In the genomic region with DNA sequence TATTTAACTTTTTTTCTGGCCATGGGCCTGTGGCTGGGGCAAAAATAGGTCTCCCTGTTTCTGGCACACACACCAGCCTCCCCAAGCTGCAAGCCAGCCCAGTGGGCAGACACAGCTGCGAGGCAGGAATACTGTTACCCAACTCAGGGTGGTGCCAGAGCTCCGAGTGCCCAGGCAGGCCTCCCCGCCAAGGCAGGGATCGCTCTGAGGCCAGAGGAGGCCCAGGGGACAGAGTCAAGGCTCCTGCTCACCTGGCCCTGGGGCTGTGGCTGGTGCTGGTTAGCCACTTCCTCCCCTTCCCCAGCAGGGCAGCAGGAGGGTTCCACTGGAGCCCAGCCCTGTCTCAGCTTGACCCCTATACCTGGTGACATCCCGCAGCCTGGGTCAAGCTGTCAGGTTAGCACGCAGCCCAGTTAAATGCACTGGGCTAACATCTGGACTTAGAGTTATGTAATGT, we compare ENCODE assay signal across 9 cellular contexts.
DNase-seq lines count a peak whose midpoint lies in the region; ATAC-seq and TF ChIP-seq lines count a peak whose summit lies in the region.
"Had no signal": no experiment of that assay in that cellular context is flagged by ENCODE, and none has a peak within 500 bp of the region (broad histone marks: within the 10 kb centered on the region; RNA-seq: fewer than 3 reads in every experiment).

No MANE protein-coding gene starts in this region.

- CTCF ChIA-PET in activated CD4-positive, alpha-beta T cell treated with anti-CD3 and anti-CD28 coated beads for 36 hours (lab: Charles Lee): interaction anchor here (0.6 to 1.1 kb wide), 4 partner anchors 26 to 1920 kb away, joined by 3 to 6 read pairs (median 4); no protein-coding TSS in a partner anchor

- no peaks in the 10 kb centered on the region for H3K79me2 ChIP-seq in OCI-LY3 (ENCODE audit: low read length)

- H3K4me3 Mint-ChIP-seq in activated CD4-positive, alpha-beta T cell treated with anti-CD3 and anti-CD28 coated beads for 36 hours: no peak overlapping the region
- H3K4me3 Mint-ChIP-seq in type B pancreatic cell: no peak overlapping the region
- H3K4me3 Mint-ChIP-seq: activated B cell treated with CpG ODN at 0.5 μM for 24 hours had no signal

- no peaks in the 10 kb centered on the region for H3K9me3 Mint-ChIP-seq in activated CD4-positive, alpha-beta T cell treated with anti-CD3 and anti-CD28 coated beads for 36 hours (ENCODE audit: low read depth)
- no peaks in the 10 kb centered on the region for H3K9me3 Mint-ChIP-seq in type B pancreatic cell
- H3K9me3 Mint-ChIP-seq: activated B cell treated with CpG ODN at 0.5 μM for 24 hours had no signal

- H3K4me2 ChIP-seq in OCI-LY3 (ENCODE audit: low read length): peak overlapping the region; percentile 98

- POLR2A ChIA-PET in activated CD4-positive, alpha-beta T cell treated with anti-CD3 and anti-CD28 coated beads for 36 hours (lab: Charles Lee): interaction anchor here (1.1 to 1.3 kb wide), 2 partner anchors 10 to 100 kb away, joined by 3 to 5 read pairs; no protein-coding TSS in a partner anchor

- intact Hi-C loops in activated CD4-positive, alpha-beta T cell treated with anti-CD3 and anti-CD28 coated beads for 36 hours (cut with DNase I, micrococcal nuclease): no loop called here
- intact Hi-C loops in sigmoid colon (cut with DNase I): no loop called here

- no peaks in the 10 kb centered on the region for H4K20me1 ChIP-seq in OCI-LY3 (ENCODE audit: insufficient read depth, low read length)

- H3K4me3 ChIP-seq in OCI-LY3 (ENCODE audit: low read length): peak overlapping the region; percentile 71
- no peak overlapping the region for H3K4me3 ChIP-seq in gastroesophageal sphincter
- H3K4me3 ChIP-seq in sigmoid colon: no peak overlapping the region

- DNase-seq in activated CD4-positive, alpha-beta T cell treated with anti-CD3 and anti-CD28 coated beads for 36 hours: peak; percentile 39
- no peak for DNase-seq in activated CD4-positive, alpha-beta T cell treated with anti-CD3 and anti-CD28 coated beads for 4 hours
- DNase-seq in glomerular visceral epithelial cell (ENCODE audit: extremely low spot score) (peak; percentile 77), type B pancreatic cell (ENCODE audit: extremely low spot score, unreplicated experiment) (no peak), sigmoid colon (no peak)
- DNase-seq: activated B cell treated with CpG ODN at 0.5 μM for 24 hours had no signal

- H3K36me3 ChIP-seq in OCI-LY3 (replicated peaks; ENCODE audit: low read depth, low read length) (no peaks in the 10 kb centered on the region), gastroesophageal sphincter (no peaks in the 10 kb centered on the region), sigmoid colon (no peaks in the 10 kb centered on the region)

- peaks cover 35% of the 10 kb centered on the region for H3K4me1 Mint-ChIP-seq in activated CD4-positive, alpha-beta T cell treated with anti-CD3 and anti-CD28 coated beads for 36 hours
- peaks cover 8% of the 10 kb centered on the region for H3K4me1 Mint-ChIP-seq in type B pancreatic cell (ENCODE audit: unreplicated experiment)

- ATAC-seq in activated CD4-positive, alpha-beta T cell treated with anti-CD3 and anti-CD28 coated beads for 36 hours: peak; percentile 43
- peak; percentile 65 for ATAC-seq in HG02678 (IDR thresholded peaks at IDR 0.05; ENCODE audit: unreplicated experiment)
- no peak for ATAC-seq in gastroesophageal sphincter

- no CpG with 5 or more reads among the region's 6 CpGs for WGBS in gastroesophageal sphincter (ENCODE audit: low coverage in 1 of 2), 2 donors
- 57 to 86% methylated on average over 6 of the region's 6 CpGs for WGBS in sigmoid colon, 2 donors

- peak overlapping the region; percentile 68 for H3K27ac Mint-ChIP-seq in activated CD4-positive, alpha-beta T cell treated with anti-CD3 and anti-CD28 coated beads for 36 hours
- peak overlapping the region; percentile 23 for H3K27ac Mint-ChIP-seq in type B pancreatic cell
- H3K27ac Mint-ChIP-seq: activated B cell treated with CpG ODN at 0.5 μM for 24 hours had no signal

- TF ChIP-seq CTCF in OCI-LY3 (IDR thresholded peaks at IDR 0.05; ENCODE audit: low read depth, low read length) (peak; percentile 39), type B pancreatic cell (conservative IDR thresholded peaks at IDR 0.05) (no peak), gastroesophageal sphincter (IDR thresholded peaks at IDR 0.05) (peak in 1 of 4 experiments; percentile 13), sigmoid colon (IDR thresholded peaks at IDR 0.05) (no peak)

- H3K27ac ChIP-seq in OCI-LY3 (ENCODE audit: low read length) (peak overlapping the region; percentile 81), gastroesophageal sphincter (no peak overlapping the region), sigmoid colon (no peak overlapping the region)

- H3K9ac ChIP-seq in OCI-LY3 (ENCODE audit: low read length): peak overlapping the region; percentile 58

- H3K4me1 ChIP-seq in OCI-LY3 (ENCODE audit: low read length): peaks cover 69% of the 10 kb centered on the region
- H3K4me1 ChIP-seq in gastroesophageal sphincter: peaks cover 0 to 6% (median 0%) of the 10 kb centered on the region in 3 donors
- H3K4me1 ChIP-seq in sigmoid colon: peaks cover 0 to 5% (median 0%) of the 10 kb centered on the region in 4 donors

- TF ChIP-seq POLR2A in gastroesophageal sphincter (IDR thresholded peaks at IDR 0.05): no peak
- TF ChIP-seq POLR2A in sigmoid colon (IDR thresholded peaks at IDR 0.05): no peak

- H3K27me3 ChIP-seq in OCI-LY3 (ENCODE audit: low read depth, low read length) (no peaks in the 10 kb centered on the region), gastroesophageal sphincter (no peaks in the 10 kb centered on the region), sigmoid colon (no peaks in the 10 kb centered on the region)

- H3K9me3 ChIP-seq in OCI-LY3 (ENCODE audit: insufficient read depth, low read length) (no peaks in the 10 kb centered on the region), gastroesophageal sphincter (no peaks in the 10 kb centered on the region), sigmoid colon (no peaks in the 10 kb centered on the region)

- H3K27me3 Mint-ChIP-seq in activated CD4-positive, alpha-beta T cell treated with anti-CD3 and anti-CD28 coated beads for 36 hours: no peaks in the 10 kb centered on the region
- H3K27me3 Mint-ChIP-seq in type B pancreatic cell: no peaks in the 10 kb centered on the region

- H2AFZ ChIP-seq in OCI-LY3 (ENCODE audit: low read depth, low read length): peak overlapping the region; percentile 85

- TF ChIP-seq EP300 in gastroesophageal sphincter (IDR thresholded peaks at IDR 0.05): no peak
- no peak for TF ChIP-seq EP300 in sigmoid colon (IDR thresholded peaks at IDR 0.05)

- H3K36me3 Mint-ChIP-seq in activated CD4-positive, alpha-beta T cell treated with anti-CD3 and anti-CD28 coated beads for 36 hours (ENCODE audit: low read depth): no peaks in the 10 kb centered on the region
- no peaks in the 10 kb centered on the region for H3K36me3 Mint-ChIP-seq in type B pancreatic cell

Comparison
In these comparisons a context has a peak if more than half of its experiments do, and no peak if none do; other contexts are left out.
1. DNase-seq: peak in activated CD4-positive, alpha-beta T cell treated with anti-CD3 and anti-CD28 coated beads for 36 hours (single experiment) and glomerular visceral epithelial cell (single experiment); none in activated CD4-positive, alpha-beta T cell treated with anti-CD3 and anti-CD28 coated beads for 4 hours (0 of 2), type B pancreatic cell (single experiment) and sigmoid colon (single experiment).